Comparison of ENCODE assay signal across 17 cellular contexts in the genomic region with DNA sequence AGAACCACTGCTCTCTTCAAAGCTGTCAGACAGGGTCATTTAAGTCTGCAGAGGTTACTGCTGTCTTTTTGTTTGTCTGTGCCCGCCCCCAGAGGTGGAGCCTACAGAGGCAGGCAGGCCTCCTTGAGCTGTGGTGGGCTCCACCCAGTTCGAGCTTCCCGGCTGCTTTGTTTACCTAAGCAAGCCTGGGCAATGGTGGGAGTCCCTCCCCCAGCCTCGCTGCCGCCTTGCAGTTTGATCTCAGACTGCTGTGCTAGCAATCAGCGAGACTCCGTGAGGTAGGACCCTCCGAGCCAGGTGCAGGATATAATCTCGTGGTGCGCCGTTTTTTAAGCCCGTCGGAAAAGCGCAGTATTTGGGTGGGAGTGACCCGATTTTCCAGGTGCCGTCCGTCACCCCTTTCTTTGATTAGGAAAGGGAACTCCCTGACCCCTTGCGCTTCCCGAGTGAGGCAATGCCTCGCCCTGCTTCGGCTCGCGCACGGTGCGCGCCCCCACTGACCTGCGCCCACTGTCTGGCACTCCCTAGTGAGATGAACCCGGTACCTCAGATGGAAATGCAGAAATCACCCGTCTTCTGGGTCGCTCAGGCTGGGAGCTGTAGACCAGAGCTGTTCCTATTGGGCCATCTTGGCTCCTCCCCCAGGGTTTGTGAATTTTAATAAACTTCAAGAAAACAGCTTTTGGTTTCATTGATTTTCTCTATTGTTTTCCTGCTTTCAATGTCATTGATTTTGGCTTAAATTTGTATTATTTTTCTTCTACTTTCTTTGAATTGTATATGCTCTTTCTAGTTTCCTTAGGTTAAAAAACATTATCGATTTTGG. TPM values are rescaled to one million over a fixed set of nuclear protein-coding genes. Genes with fewer than 3 reads are reported as not detected.
"Had no signal": no experiment of that assay in that cellular context is flagged by ENCODE, and none has a peak within 500 bp of the region (broad histone marks: within the 10 kb centered on the region; RNA-seq: fewer than 3 reads in every experiment).

No MANE protein-coding gene starts in this region.

RNA-seq across cellular contexts. Expression of gene VAX1, which starts 53.4 kb away (rescaled TPM):
- total RNA-seq: esophagus muscularis mucosa; fibroblast of villous mesenchyme; gastrocnemius medialis; heart right ventricle; kidney; left cardiac atrium; left ventricle myocardium inferior; lower lobe of right lung; natural killer cell treated with Interleukin-12 subunit alpha and Interleukin-12 subunit beta and Interleukin-15 and Interleukin-18, amount 100 ng/mL, for 72 hours; osteoblast; pulmonary artery endothelial cell; sciatic nerve; skeletal muscle tissue; subcutaneous adipose tissue; tibial nerve; ureter had no signal
- polyA plus RNA-seq: heart right ventricle, immature natural killer cell had no signal
